Comparison of ENCODE assay signal across 27 cellular contexts in the genomic region with DNA sequence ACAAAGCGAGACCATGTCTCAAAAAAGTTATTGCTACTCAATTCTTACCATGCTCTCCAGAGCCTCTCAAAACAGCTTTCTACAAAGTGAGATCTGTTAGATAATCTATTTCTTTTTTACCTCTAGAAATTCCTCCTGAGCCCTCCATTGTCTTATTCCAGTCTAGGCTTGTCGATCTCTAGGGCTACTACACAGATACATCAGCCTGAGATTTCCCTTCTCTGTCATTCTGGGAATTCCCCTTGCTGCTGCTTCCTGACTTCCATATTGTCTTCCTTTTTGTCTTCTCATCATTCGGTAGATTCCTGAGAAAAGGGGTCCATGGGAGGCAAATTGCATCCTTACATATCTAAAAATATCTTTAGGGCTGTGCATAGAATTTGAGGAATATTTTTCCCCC.
"Had no signal": no experiment of that assay in that cellular context is flagged by ENCODE, and none has a peak within 500 bp of the region (broad histone marks: within the 10 kb centered on the region; RNA-seq: fewer than 3 reads in every experiment).

No MANE protein-coding gene starts in this region.

- H3K27ac ChIP-seq: ascending aorta, brain microvascular endothelial cell, left lung, neutrophil, ovary, prostate gland, thoracic aorta, upper lobe of left lung had no signal

- H3K27me3 ChIP-seq: ascending aorta, brain microvascular endothelial cell, dorsolateral prefrontal cortex, left lung, neutrophil, ovary, upper lobe of left lung had no signal

- H3K4me3 Mint-ChIP-seq: activated CD8-positive, alpha-beta T cell treated with anti-CD3 and anti-CD28 coated beads, Interleukin-2, amount 10 ng/mL, durations not matched to agents 7 days and 5 days; effector memory CD8-positive, alpha-beta T cell; naive thymus-derived CD4-positive, alpha-beta T cell; T-cell; T-helper 2 cell treated with Interferon-gamma antibody and Interleukin-4, amounts not matched to agents 5 μg/mL and 100 μg/mL, for 36 hours had no signal

- H3K36me3 ChIP-seq: brain microvascular endothelial cell, ovary, prostate gland had no signal

- H3K27ac Mint-ChIP-seq: activated CD8-positive, alpha-beta T cell treated with anti-CD3 and anti-CD28 coated beads, Interleukin-2, amount 10 ng/mL, durations not matched to agents 7 days and 5 days; naive thymus-derived CD4-positive, alpha-beta T cell; T-helper 2 cell treated with Interferon-gamma antibody and Interleukin-4, amounts not matched to agents 5 μg/mL and 100 μg/mL, for 36 hours had no signal

- H3K27me3 Mint-ChIP-seq: effector memory CD8-positive, alpha-beta T cell; naive thymus-derived CD4-positive, alpha-beta T cell; T-cell had no signal

- H3K4me1 ChIP-seq: ascending aorta, left lung, prostate gland, upper lobe of left lung had no signal

- DNase-seq: activated CD4-positive, alpha-beta T cell treated with anti-CD3 and anti-CD28 coated beads for 1 hour; activated CD4-positive, alpha-beta T cell treated with anti-CD3 and anti-CD28 coated beads, Interleukin-2, amount 50 U/mL, for 1 hour; activated CD8-positive, alpha-beta T cell treated with anti-CD3 and anti-CD28 coated beads, Interleukin-2, amount 10 ng/mL, durations not matched to agents 7 days and 5 days; activated gamma-delta T cell; activated T-cell treated with anti-CD3 and anti-CD28 coated beads, Interleukin-2, amount 50 U/mL, for 1 hour; brain microvascular endothelial cell; central memory CD4-positive, alpha-beta T cell; dorsolateral prefrontal cortex; effector memory CD8-positive, alpha-beta T cell; foreskin fibroblast; left lung; naive thymus-derived CD4-positive, alpha-beta T cell; ovary; stimulated activated CD4-positive, alpha-beta T cell treated with anti-CD3 and anti-CD28 coated beads, Interleukin-2, amount 100 ng/mL, for 48 hours; stimulated activated CD8-positive, alpha-beta memory T cell treated with anti-CD3 and anti-CD28 coated beads, Interleukin-4, amount 100 ng/mL, for 48 hours; stimulated activated naive CD4-positive, alpha-beta T cell; T-cell; upper lobe of left lung had no signal

- ATAC-seq: activated CD8-positive, alpha-beta T cell treated with anti-CD3 and anti-CD28 coated beads, Interleukin-2, amount 10 ng/mL, durations not matched to agents 7 days and 5 days; activated naive CD4-positive, alpha-beta T cell treated with anti-CD3 and anti-CD28 coated beads, Interleukin-2, amount 50 U/mL, for 72 hours; effector memory CD8-positive, alpha-beta T cell; left lung; naive thymus-derived CD4-positive, alpha-beta T cell; T-cell had no signal

- FAIRE-seq: colon, TTC549 had no signal

- H3K4me3 ChIP-seq: ascending aorta, dorsolateral prefrontal cortex, left lung, lung, ovary, prostate gland, thoracic aorta, upper lobe of left lung had no signal

- H3K9me3 ChIP-seq: ascending aorta, left lung, neutrophil, ovary, prostate gland, thoracic aorta, upper lobe of left lung had no signal

- H3K9me3 Mint-ChIP-seq: activated naive CD4-positive, alpha-beta T cell treated with anti-CD3 and anti-CD28 coated beads, Interleukin-2, amount 50 U/mL, for 72 hours; effector memory CD8-positive, alpha-beta T cell; T-cell; T-helper 2 cell treated with Interferon-gamma antibody and Interleukin-4, amounts not matched to agents 5 μg/mL and 100 μg/mL, for 36 hours had no signal
